ENCODE assay signal across 25 cellular contexts in the genomic region with DNA sequence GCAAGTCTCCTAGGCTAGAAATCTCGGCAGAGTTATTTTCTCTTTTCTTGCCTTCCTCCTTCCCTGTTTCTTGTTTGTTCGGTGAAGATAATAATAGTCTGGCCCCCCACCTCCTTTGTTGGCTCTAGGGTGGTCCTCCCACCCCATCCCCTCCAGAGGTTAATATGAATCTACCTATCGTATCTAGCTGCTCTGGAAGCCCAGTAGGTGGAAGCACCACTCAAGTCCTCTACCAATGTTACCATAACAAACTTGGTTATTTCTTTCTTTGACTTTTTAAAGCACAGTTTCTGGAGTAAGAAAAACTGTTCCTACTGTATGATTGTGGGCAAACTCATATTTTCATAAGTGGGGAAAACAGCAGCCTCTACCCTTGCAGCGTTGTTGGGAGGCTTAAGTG. TPM values are rescaled to one million over a fixed set of nuclear protein-coding genes. Genes with fewer than 3 reads are reported as not detected.
DNase-seq lines count a peak whose midpoint lies in the region; ATAC-seq and TF ChIP-seq lines count a peak whose summit lies in the region.
"Had no signal": no experiment of that assay in that cellular context is flagged by ENCODE, and none has a peak within 500 bp of the region (broad histone marks: within the 10 kb centered on the region; RNA-seq: fewer than 3 reads in every experiment).

No MANE protein-coding gene starts in this region.

- H3K9me3 ChIP-seq in Panc1 (ENCODE audit: control insufficient read depth, insufficient read depth, low read depth, low read length) = no peaks in the 10 kb centered on the region
- H3K9me3 ChIP-seq: A549, MG63 had no signal

- no peak overlapping the region for H2AFZ ChIP-seq in KMS-11 (ENCODE audit: low read depth)

- intact Hi-C loops in Panc1 (cut with micrococcal nuclease; ENCODE audit: unreplicated experiment) = no loop called here
- intact Hi-C loops in dorsolateral prefrontal cortex (cut with DNase I) = loop anchor here (10.0 kb wide), 4 partner anchors 294 to 524 kb away; no protein-coding TSS in a partner anchor

- no TSS peak for BruUV-seq in Panc1 (replicated peaks; lab: Mats Ljungman, UMichigan)

- in situ Hi-C loops in Panc1 (cut with HindIII; ENCODE audit: low pct_unique_long_range_greater_than_20kb, low sequenced_read_pairs) = no loop called here

- H3K27ac ChIP-seq in C4-2B = no peak overlapping the region
- no peak overlapping the region for H3K27ac ChIP-seq in KMS-11
- no peak overlapping the region for H3K27ac ChIP-seq in Panc1 (ENCODE audit: low read length)
- H3K27ac ChIP-seq in dorsolateral prefrontal cortex = no peak overlapping the region
- H3K27ac ChIP-seq: A549, SK-N-MC had no signal

- ATAC-seq in Panc1 = no peak
- ATAC-seq: A549, K562 had no signal

- H4K20me1 ChIP-seq in KMS-11 (ENCODE audit: insufficient read depth) = no peaks in the 10 kb centered on the region

- H3K9ac ChIP-seq in KMS-11 = no peak overlapping the region

- H3K79me2 ChIP-seq in KMS-11 (ENCODE audit: insufficient read depth, low read depth) = no peaks in the 10 kb centered on the region

- TF ChIP-seq CTCF in C4-2B (conservative IDR thresholded peaks at IDR 0.05) (peak; percentile 11; the same call in 1 of the 2 replicates), KMS-11 (conservative IDR thresholded peaks at IDR 0.05; ENCODE audit: low read depth, low read length) (no peak), Panc1 (IDR thresholded peaks at IDR 0.05) (peak; percentile 22), dorsolateral prefrontal cortex (IDR thresholded peaks at IDR 0.05 in 54 of 56, conservative IDR thresholded peaks at IDR 0.05 in 2 of 56; ENCODE audit: low read depth in 1 of 56, partially characterized antibody in 56 of 56) (no peak)

- POLR2A ChIA-PET in Panc1 (lab: Charles Lee) = no interaction called here

- H3K36me3 ChIP-seq in KMS-11 (ENCODE audit: insufficient read depth) (no peaks in the 10 kb centered on the region), Panc1 (ENCODE audit: control insufficient read depth, insufficient read depth, low read length) (no peaks in the 10 kb centered on the region)
- H3K36me3 ChIP-seq: MG63 had no signal

- H3K4me3 ChIP-seq in KMS-11 (IDR thresholded peaks at IDR 0.05; ENCODE audit: insufficient read depth, low read depth, low read length) = no peak overlapping the region
- H3K4me3 ChIP-seq in Panc1 (ENCODE audit: low read depth in 2 of 2, low read length in 2 of 2) = no peak overlapping the region
- H3K4me3 ChIP-seq in dorsolateral prefrontal cortex = no peak overlapping the region
- H3K4me3 ChIP-seq: A549, K562, MG63, SK-N-MC had no signal

- peak overlapping the region; percentile 75 for H3K4me2 ChIP-seq in KMS-11
- H3K4me2 ChIP-seq: A549 had no signal

- DNase-seq in Panc1 (ENCODE audit: low read depth, low spot score) (no peak), iPS-NIHi7 (ENCODE audit: extremely low spot score) (peak; percentile 12), dorsolateral prefrontal cortex (no peak), NOMO-1 (lab: John Stamatoyannopoulos, UW; ENCODE audit: unreplicated experiment in 2 of 2) (no peak)
- DNase-seq in stimulated activated CD4-positive, alpha-beta T cell treated with anti-CD3 and anti-CD28 coated beads, Interleukin-4, amount 100 ng/mL, for 4 hours = no peak
- DNase-seq: DMS153; DND-41; H9; HFFc6; MG63; NCI-H1694; NCI-H2081; NCI-H2171; NCI-H226; NCI-H510A; NK-92 treated with Interleukin-12 subunit alpha and Interleukin-12 subunit beta, amount 100 ng/mL, for 24 hours; SIG-M5; SW 1271 had no signal

- CTCF ChIA-PET in Panc1 (lab: Charles Lee) = no interaction called here

- peaks cover 60% of the 10 kb centered on the region for H3K4me1 ChIP-seq in KMS-11 (ENCODE audit: low read depth, poor library complexity, severe bottlenecking)
- no peaks in the 10 kb centered on the region for H3K4me1 ChIP-seq in Panc1 (ENCODE audit: control insufficient read depth, insufficient read depth, low read length)
- H3K4me1 ChIP-seq: A549 had no signal

- no peaks in the 10 kb centered on the region for H3K27me3 ChIP-seq in KMS-11 (ENCODE audit: insufficient read depth, low read depth)
- H3K27me3 ChIP-seq in Panc1 (ENCODE audit: control insufficient read depth, insufficient read depth, low read length) = peaks cover 10% of the 10 kb centered on the region
- H3K27me3 ChIP-seq in dorsolateral prefrontal cortex = peaks cover 0 to 23% (median 0%) of the 10 kb centered on the region in 45 donors

RNA-seq across cellular contexts. Expression of a gene that starts 19.7 kb away (rescaled TPM):
- total RNA-seq in Panc1 (2021; ENCODE audit: unreplicated experiment) (9.2 TPM), dorsolateral prefrontal cortex (10 to 100 TPM; 18.0 to 76.8 (median 32.5) TPM)
- polyA plus RNA-seq in Panc1 (2012; ENCODE audit: insufficient read length) = 4.5 TPM
- total RNA-seq: B cell had no signal
- polyA plus RNA-seq: CD14-positive monocyte had no signal

Comparison
In these comparisons a context has a peak if more than half of its experiments do, and no peak if none do; other contexts are left out.
1. CTCF ChIP-seq: peak in C4-2B (single experiment) and Panc1 (single experiment); none in KMS-11 (single experiment) and dorsolateral prefrontal cortex (0 of 56).